ENCODE assay signal across 1 cellular context in genomic region chr7:22214000-22214399, GRCh38.
TF ChIP-seq lines count a peak whose summit lies in the region.

No MANE protein-coding gene starts in this region.

TF ChIP-seq in GM23338, 12 proteins besides CTCF, POLR2A, EP300 and RAD21 (continued from another document):
- no peak for TF ChIP-seq ZNF462 (CRISPR knock-in tag; IDR thresholded peaks at IDR 0.05)
- no peak for TF ChIP-seq POLR2AphosphoS5 (IDR thresholded peaks at IDR 0.05; ENCODE audit: low read depth)
- no peak for TF ChIP-seq EZH2phosphoT487 (IDR thresholded peaks at IDR 0.05; ENCODE audit: unreplicated experiment)
- no peak for TF ChIP-seq EZH2 (IDR thresholded peaks at IDR 0.05; ENCODE audit: low read depth, unreplicated experiment)
- TF ChIP-seq NANOG (IDR thresholded peaks at IDR 0.05; ENCODE audit: borderline replicate concordance): no peak
- no peak for TF ChIP-seq STAT1 (IDR thresholded peaks at IDR 0.05; ENCODE audit: unreplicated experiment)
